ENCODE assay signal across 13 cellular contexts in genomic region chr4:184284742-184285141, GRCh38.
DNase-seq lines count a peak whose midpoint lies in the region; ATAC-seq and TF ChIP-seq lines count a peak whose summit lies in the region.
"Had no signal": no experiment of that assay in that cellular context is flagged by ENCODE, and none has a peak within 500 bp of the region (broad histone marks: within the 10 kb centered on the region; RNA-seq: fewer than 3 reads in every experiment).

No MANE protein-coding gene starts in this region.

- intact Hi-C loops in activated T-helper 1 cell treated with anti-CD3 and anti-CD28 coated beads, Interleukin-12 subunit alpha, Interleukin-12 subunit beta, Interleukin-2, Interleukin-4 antibody, amounts not matched to agents 30 ng/mL and 10 ng/mL and 1 ng/mL, durations not matched to agents 14 hours and 24 hours and 36 hours (cut with micrococcal nuclease), result no loop called here
- intact Hi-C loops in spleen (cut with DNase I; ENCODE audit: low total_unique reads), result no loop called here

- H3K9me3 Mint-ChIP-seq in IgD-negative memory B cell, result no peaks in the 10 kb centered on the region
- H3K9me3 Mint-ChIP-seq in activated T-helper 1 cell treated with anti-CD3 and anti-CD28 coated beads, Interleukin-12 subunit alpha, Interleukin-12 subunit beta, Interleukin-2, Interleukin-4 antibody, amounts not matched to agents 30 ng/mL and 10 ng/mL and 1 ng/mL, durations not matched to agents 14 hours and 24 hours and 36 hours, result no peaks in the 10 kb centered on the region
- H3K9me3 Mint-ChIP-seq: CD8-positive, alpha-beta T cell had no signal

- DNase-seq in GM06990 (ENCODE audit: extremely low read depth, insufficient read length) (peak; percentile 43), spleen (no peak), NCI-H1417 (lab: John Stamatoyannopoulos, UW) (no peak), dedifferentiated amniotic fluid mesenchymal stem cell (ENCODE audit: extremely low spot score) (no peak)
- no peak for DNase-seq in activated T-helper 1 cell treated with anti-CD3 and anti-CD28 coated beads, Interleukin-12 subunit alpha, Interleukin-12 subunit beta, Interleukin-2, Interleukin-4 antibody, amounts not matched to agents 30 ng/mL and 10 ng/mL and 1 ng/mL, durations not matched to agents 14 hours and 24 hours and 36 hours (ENCODE audit: low spot score)
- DNase-seq: AML-193; CD8-positive, alpha-beta T cell; NCI-H69 had no signal

- H3K4me1 ChIP-seq in spleen, result peaks cover 39 to 77% (median 58%) of the 10 kb centered on the region in 6 donors

- no peak for ATAC-seq in GM18909 (IDR thresholded peaks at IDR 0.05; ENCODE audit: poor library complexity, unreplicated experiment)
- ATAC-seq: CD8-positive, alpha-beta T cell; HCT116; Right ventricle myocardium inferior had no signal

- H3K27me3 ChIP-seq in GM06990 (replicated peaks; ENCODE audit: control insufficient read depth, insufficient read depth, low read length) (no peaks in the 10 kb centered on the region), spleen (replicated peaks in 1 of 7) (no peaks in the 10 kb centered on the region)

- no peak for TF ChIP-seq CTCF in GM06990 (IDR thresholded peaks at IDR 0.05; ENCODE audit: insufficient read depth, low read length, poor library complexity, severe bottlenecking)
- no peak for TF ChIP-seq CTCF in spleen (IDR thresholded peaks at IDR 0.05 in 8 of 11, conservative IDR thresholded peaks at IDR 0.05 in 3 of 11)

- H3K4me3 ChIP-seq in GM06990 (replicated peaks; ENCODE audit: low read depth, low read length), result peak overlapping the region; percentile 66
- no peak overlapping the region for H3K4me3 ChIP-seq in spleen
- H3K4me3 ChIP-seq: SK-N-MC had no signal

- peak overlapping the region in 6 of 8 donors; percentile 58 to 87 (median 77) for H3K27ac ChIP-seq in spleen
- H3K27ac ChIP-seq: SK-N-MC had no signal

- no peaks in the 10 kb centered on the region for H3K36me3 ChIP-seq in GM06990 (ENCODE audit: control insufficient read depth, insufficient read depth, low read length)
- H3K36me3 ChIP-seq in spleen, result no peaks in the 10 kb centered on the region

- H3K27ac Mint-ChIP-seq in IgD-negative memory B cell, result peak overlapping the region in 2 of 3 donors; percentile 15 to 71
- H3K27ac Mint-ChIP-seq in activated T-helper 1 cell treated with anti-CD3 and anti-CD28 coated beads, Interleukin-12 subunit alpha, Interleukin-12 subunit beta, Interleukin-2, Interleukin-4 antibody, amounts not matched to agents 30 ng/mL and 10 ng/mL and 1 ng/mL, durations not matched to agents 14 hours and 24 hours and 36 hours, result peak overlapping the region; percentile 50
- H3K27ac Mint-ChIP-seq: CD8-positive, alpha-beta T cell had no signal

- peak overlapping the region in 3 of 4 donors; percentile 0 to 30 (median 22) for H3K4me3 Mint-ChIP-seq in IgD-negative memory B cell
- H3K4me3 Mint-ChIP-seq in activated T-helper 1 cell treated with anti-CD3 and anti-CD28 coated beads, Interleukin-12 subunit alpha, Interleukin-12 subunit beta, Interleukin-2, Interleukin-4 antibody, amounts not matched to agents 30 ng/mL and 10 ng/mL and 1 ng/mL, durations not matched to agents 14 hours and 24 hours and 36 hours, result peak overlapping the region; percentile 29
- H3K4me3 Mint-ChIP-seq: CD8-positive, alpha-beta T cell had no signal

- peaks cover 65 to 72% (median 70%) of the 10 kb centered on the region in 3 donors for H3K4me1 Mint-ChIP-seq in IgD-negative memory B cell
- peaks cover 81% of the 10 kb centered on the region for H3K4me1 Mint-ChIP-seq in activated T-helper 1 cell treated with anti-CD3 and anti-CD28 coated beads, Interleukin-12 subunit alpha, Interleukin-12 subunit beta, Interleukin-2, Interleukin-4 antibody, amounts not matched to agents 30 ng/mL and 10 ng/mL and 1 ng/mL, durations not matched to agents 14 hours and 24 hours and 36 hours (ENCODE audit: low read depth)

- no peaks in the 10 kb centered on the region for H3K36me3 Mint-ChIP-seq in IgD-negative memory B cell
- peaks cover 2% of the 10 kb centered on the region for H3K36me3 Mint-ChIP-seq in activated T-helper 1 cell treated with anti-CD3 and anti-CD28 coated beads, Interleukin-12 subunit alpha, Interleukin-12 subunit beta, Interleukin-2, Interleukin-4 antibody, amounts not matched to agents 30 ng/mL and 10 ng/mL and 1 ng/mL, durations not matched to agents 14 hours and 24 hours and 36 hours (ENCODE audit: low read depth)
- H3K36me3 Mint-ChIP-seq: CD8-positive, alpha-beta T cell had no signal

- no peak for TF ChIP-seq POLR2A in spleen (IDR thresholded peaks at IDR 0.05)

- no peaks in the 10 kb centered on the region for H3K9me3 ChIP-seq in spleen

- H3K27me3 Mint-ChIP-seq in IgD-negative memory B cell, result no peaks in the 10 kb centered on the region
- no peaks in the 10 kb centered on the region for H3K27me3 Mint-ChIP-seq in activated T-helper 1 cell treated with anti-CD3 and anti-CD28 coated beads, Interleukin-12 subunit alpha, Interleukin-12 subunit beta, Interleukin-2, Interleukin-4 antibody, amounts not matched to agents 30 ng/mL and 10 ng/mL and 1 ng/mL, durations not matched to agents 14 hours and 24 hours and 36 hours (ENCODE audit: insufficient read depth)

- 61 to 76% (median 73%) methylated on average over 2 of the region's 2 CpGs for WGBS in spleen, 5 donors
